Comparison of ENCODE assay signal across 18 cellular contexts in genomic region chr4:158295053-158295452, GRCh38.
DNase-seq lines count a peak whose midpoint lies in the region; ATAC-seq and TF ChIP-seq lines count a peak whose summit lies in the region.
"Had no signal": no experiment of that assay in that cellular context is flagged by ENCODE, and none has a peak within 500 bp of the region (broad histone marks: within the 10 kb centered on the region; RNA-seq: fewer than 3 reads in every experiment).

No MANE protein-coding gene starts in this region.

- RAD21 ChIA-PET in HCT116 (lab: Charles Lee; ENCODE audit: low non-redundant PET in 1 of 2, low total read pairs in 2 of 2, uncharacterized antibody in 2 of 2, unreplicated experiment in 2 of 2): no interaction called here

- no peaks in the 10 kb centered on the region for H3K27me3 ChIP-seq in HCT116 (ENCODE audit: insufficient read depth, low read length)
- H3K27me3 ChIP-seq in MG63: no peaks in the 10 kb centered on the region
- H3K27me3 ChIP-seq: SJSA1 had no signal

- no peak for TF ChIP-seq CTCF in HCT116 (IDR thresholded peaks at IDR 0.05 in 2 of 3, conservative IDR thresholded peaks at IDR 0.05 in 1 of 3; ENCODE audit: borderline replicate concordance in 1 of 3, insufficient read depth in 1 of 3, low read depth in 2 of 3, low read length in 2 of 3)
- TF ChIP-seq CTCF in NB4 (IDR thresholded peaks at IDR 0.05; ENCODE audit: low read depth, low read length): no peak
- TF ChIP-seq CTCF in fibroblast of mammary gland (conservative IDR thresholded peaks at IDR 0.05; ENCODE audit: control insufficient read depth, insufficient read depth, low read depth, low read length): no peak

- H3K9ac ChIP-seq in HCT116 (ENCODE audit: low read length): no peak overlapping the region

- ATAC-seq in HCT116: no peak
- ATAC-seq: Panc1 had no signal

- TF ChIP-seq RAD21 in HCT116 (IDR thresholded peaks at IDR 0.05; ENCODE audit: low read depth): no peak

- no peak overlapping the region for H3K4me2 ChIP-seq in HCT116 (ENCODE audit: low read length)

- no TSS peak for BruUV-seq in HCT116 (replicated peaks; lab: Mats Ljungman, UMichigan)

- CTCF ChIA-PET in HCT116 (lab: Charles Lee): no interaction called here

- H3K4me3 ChIP-seq in HCT116 (replicated peaks in 1 of 2; ENCODE audit: low read depth in 1 of 2, low read length in 2 of 2) (no peak overlapping the region), NB4 (ENCODE audit: low read depth, low read length) (no peak overlapping the region), fibroblast of mammary gland (ENCODE audit: control insufficient read depth, low read depth, low read length) (no peak overlapping the region), MG63 (no peak overlapping the region)
- H3K4me3 ChIP-seq: SJSA1 had no signal

- intact Hi-C loops in HCT116 (cut with micrococcal nuclease): no loop called here
- intact Hi-C loops in posterior vena cava (cut with DNase I): no loop called here

- H2AFZ ChIP-seq in HCT116 (ENCODE audit: low read depth, low read length, poor library complexity, severe bottlenecking): no peak overlapping the region

- TF ChIP-seq POLR2A in HCT116 (IDR thresholded peaks at IDR 0.05; ENCODE audit: borderline replicate concordance, extremely low read depth, insufficient read depth, insufficient read length): no peak
- no peak for TF ChIP-seq POLR2A in NB4 (IDR thresholded peaks at IDR 0.05; ENCODE audit: extremely low read depth, insufficient read length)

- H3K9me2 ChIP-seq in HCT116 (ENCODE audit: insufficient read depth): no peaks in the 10 kb centered on the region

- no peak overlapping the region for H3K27ac ChIP-seq in HCT116 (ENCODE audit: low read depth, low read length)
- H3K27ac ChIP-seq: HL-60, SJSA1 had no signal

- POLR2A ChIA-PET in HCT116 (lab: Charles Lee): no interaction called here

- H3K9me3 ChIP-seq in HCT116 (ENCODE audit: control insufficient read depth in 1 of 2, insufficient read depth in 1 of 2, low read depth in 1 of 2, low read length in 2 of 2): no peaks in the 10 kb centered on the region
- no peaks in the 10 kb centered on the region for H3K9me3 ChIP-seq in MG63
- H3K9me3 ChIP-seq: SJSA1 had no signal

- DNase-seq in HCT116 (ENCODE audit: low read depth, low spot score): no peak
- peak; percentile 2 for DNase-seq in NB4 (ENCODE audit: low read depth)
- peak; percentile 21 for DNase-seq in fibroblast of mammary gland (ENCODE audit: low read depth)
- peak; percentile 9 for DNase-seq in renal cortical epithelial cell (ENCODE audit: low read depth)
- no peak for DNase-seq in posterior vena cava (ENCODE audit: low spot score)
- no peak for DNase-seq in retina
- DNase-seq in MG63: no peak
- DNase-seq: COR-L47, GDM1, NCI-H1048, NCI-H1436, NCI-H1930, NCI-H345, NCI-H526, SW 1271 had no signal

- H3K4me1 ChIP-seq in HCT116 (ENCODE audit: control insufficient read depth in 1 of 2, insufficient read depth in 2 of 2, low read length in 2 of 2): no peaks in the 10 kb centered on the region

- H3K36me3 ChIP-seq in HCT116 (ENCODE audit: control insufficient read depth in 1 of 2, insufficient read depth in 2 of 2, low read length in 2 of 2) (no peaks in the 10 kb centered on the region), MG63 (no peaks in the 10 kb centered on the region)
- H3K36me3 ChIP-seq: SJSA1 had no signal

- H3K79me2 ChIP-seq in HCT116 (ENCODE audit: insufficient read depth, low read length): no peaks in the 10 kb centered on the region

- no peaks in the 10 kb centered on the region for H4K20me1 ChIP-seq in HCT116 (ENCODE audit: insufficient read depth)

TF ChIP-seq in HCT116, 20 proteins besides CTCF, POLR2A, EP300 and RAD21:
- TF ChIP-seq REST (IDR thresholded peaks at IDR 0.05; ENCODE audit: low read depth) (no peak), ATF3 (IDR thresholded peaks at IDR 0.05) (0 out of 2 replicates have a peak, but pooled peaks have one; percentile 16), CEBPB (IDR thresholded peaks at IDR 0.05; ENCODE audit: low read depth) (no peak), POLR2AphosphoS5 (IDR thresholded peaks at IDR 0.05; ENCODE audit: low read depth, low read length) (no peak), ZFX (IDR thresholded peaks at IDR 0.05) (no peak)

Comparison
In these comparisons a context has a peak if more than half of its experiments do, and no peak if none do; other contexts are left out.
1. DNase-seq: peak in NB4 (single experiment), fibroblast of mammary gland (single experiment) and renal cortical epithelial cell (single experiment); none in HCT116 (single experiment), posterior vena cava (single experiment), retina (single experiment) and MG63 (single experiment).